ENCODE assay signal across 1 cellular context in genomic region chr1:176204655-176205054, GRCh38.
A peak's percentile ranks its signal among the peaks of the same experiment; 100 is the strongest.
TF ChIP-seq lines count a peak whose summit lies in the region.

No MANE protein-coding gene starts in this region.

TF ChIP-seq in GM12878, 131 proteins besides CTCF, POLR2A, EP300 and RAD21:
- TF ChIP-seq NR2F1 (conservative IDR thresholded peaks at IDR 0.05) (peak; percentile 25; the same call in 1 of the 2 replicates), PKNOX1 (IDR thresholded peaks at IDR 0.05) (peak; percentile 42; the same call in 1 of the 2 replicates)
